In the genomic region with DNA sequence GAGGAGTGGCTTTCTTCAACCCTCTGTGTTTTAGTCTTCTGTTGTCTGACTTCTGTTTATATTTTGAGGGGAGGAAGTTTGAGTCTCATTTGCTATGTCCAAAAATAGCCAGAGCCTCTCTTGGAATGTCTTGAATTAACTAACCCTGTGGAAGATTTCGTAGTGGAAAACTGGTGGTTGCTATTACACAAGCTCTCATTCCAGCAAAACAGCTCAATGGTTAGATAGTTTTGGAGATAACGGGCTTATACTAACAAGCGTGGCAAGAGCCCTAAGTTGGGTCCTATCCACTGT, we compare ENCODE assay signal across 8 cellular contexts. TPM values are rescaled to one million over a fixed set of nuclear protein-coding genes. Genes with fewer than 3 reads are reported as not detected.
A peak's percentile ranks its signal among the peaks of the same experiment; 100 is the strongest.
DNase-seq lines count a peak whose midpoint lies in the region; ATAC-seq, FAIRE-seq and TF ChIP-seq lines count a peak whose summit lies in the region.

No MANE protein-coding gene starts in this region.

- TF ChIP-seq CTCF in HFF-Myc (IDR thresholded peaks at IDR 0.05; ENCODE audit: low read depth, low read length, missing control alignments) (no peak), chondrocyte (IDR thresholded peaks at IDR 0.05) (no peak), kidney (IDR thresholded peaks at IDR 0.05; ENCODE audit: borderline replicate concordance, extremely low read depth, insufficient read depth) (no peak)

- peak overlapping the region; percentile 67 to 82 for H3K9ac ChIP-seq in kidney (ENCODE audit: low read length in 2 of 2)

- peak overlapping the region; percentile 80 for H3K4me3 Mint-ChIP-seq in chondrocyte (ENCODE audit: unreplicated experiment)
- H3K4me3 Mint-ChIP-seq in stimulated activated naive B cell treated with anti-CD40 and anti-IgM and Interleukin-4, amounts not matched to agents 10 μg/mL and 1 μg/mL and 100 μg/mL, for 72 hours, result peak overlapping the region in 1 of 2 donors; percentile 3

- intact Hi-C loops in kidney (cut with DNase I), result no loop called here

- H3K36me3 Mint-ChIP-seq in chondrocyte (ENCODE audit: low read depth), result peaks cover 29% of the 10 kb centered on the region
- H3K36me3 Mint-ChIP-seq in stimulated activated naive B cell treated with anti-CD40 and anti-IgM and Interleukin-4, amounts not matched to agents 10 μg/mL and 1 μg/mL and 100 μg/mL, for 72 hours, result peaks cover 0 to 11% of the 10 kb centered on the region in 2 donors

- FAIRE-seq in kidney (lab: Jason Lieb, UNC), result no peak
- FAIRE-seq in urothelium cell line (lab: Jason Lieb, UNC), result no peak

- H3K27ac ChIP-seq in kidney (ENCODE audit: low read depth in 2 of 2, low read length in 2 of 2), result peak overlapping the region; percentile 84 to 88
- H3K27ac ChIP-seq in skin epidermis, result peak overlapping the region in 19 of 21 experiments; percentile 0 to 92 (median 86)

- peaks cover 4 to 13% of the 10 kb centered on the region in 2 donors for H3K4me1 ChIP-seq in kidney (ENCODE audit: control insufficient read depth in 1 of 2, insufficient read depth in 1 of 2, low read depth in 1 of 2, low read length in 2 of 2)

- peaks cover 2 to 16% of the 10 kb centered on the region in 2 donors for H3K36me3 ChIP-seq in kidney (ENCODE audit: control insufficient read depth in 1 of 2, insufficient read depth in 2 of 2, low read length in 2 of 2)

- ATAC-seq in stimulated activated naive B cell treated with anti-CD40 and anti-IgM and Interleukin-4, amounts not matched to agents 10 μg/mL and 1 μg/mL and 100 μg/mL, for 72 hours (replicated peaks), result no peak
- no peak for ATAC-seq in HG03457 (IDR thresholded peaks at IDR 0.05; ENCODE audit: unreplicated experiment)

- peaks cover 71% of the 10 kb centered on the region for H3K4me1 Mint-ChIP-seq in chondrocyte (ENCODE audit: low read depth)
- H3K4me1 Mint-ChIP-seq in stimulated activated naive B cell treated with anti-CD40 and anti-IgM and Interleukin-4, amounts not matched to agents 10 μg/mL and 1 μg/mL and 100 μg/mL, for 72 hours, result peaks cover 12 to 30% of the 10 kb centered on the region in 2 donors

- H3K27me3 Mint-ChIP-seq in chondrocyte (ENCODE audit: low read depth), result no peaks in the 10 kb centered on the region
- H3K27me3 Mint-ChIP-seq in stimulated activated naive B cell treated with anti-CD40 and anti-IgM and Interleukin-4, amounts not matched to agents 10 μg/mL and 1 μg/mL and 100 μg/mL, for 72 hours, result peaks cover 14 to 26% of the 10 kb centered on the region in 2 donors

- H3K27ac Mint-ChIP-seq in chondrocyte (ENCODE audit: unreplicated experiment), result peak overlapping the region; percentile 89
- H3K27ac Mint-ChIP-seq in stimulated activated naive B cell treated with anti-CD40 and anti-IgM and Interleukin-4, amounts not matched to agents 10 μg/mL and 1 μg/mL and 100 μg/mL, for 72 hours, result no peak overlapping the region

- no peaks in the 10 kb centered on the region for H3K9me3 Mint-ChIP-seq in chondrocyte (ENCODE audit: low read depth)
- no peaks in the 10 kb centered on the region for H3K9me3 Mint-ChIP-seq in stimulated activated naive B cell treated with anti-CD40 and anti-IgM and Interleukin-4, amounts not matched to agents 10 μg/mL and 1 μg/mL and 100 μg/mL, for 72 hours

- no peaks in the 10 kb centered on the region for H3K9me3 ChIP-seq in kidney (ENCODE audit: control insufficient read depth in 1 of 2, low read length in 2 of 2)

- DNase-seq in HFF-Myc (ENCODE audit: extremely low read depth, low read depth) (no peak), chondrocyte (ENCODE audit: low spot score) (no peak), kidney (no peak), urothelium cell line (ENCODE audit: low spot score) (no peak)
- DNase-seq in activated effector memory CD4-positive, alpha-beta T cell treated with Interleukin-2 at 50 U/mL for 16 hours, result no peak
- no peak for DNase-seq in stimulated activated naive B cell treated with anti-CD40 and anti-IgM and Interleukin-4, amounts not matched to agents 10 μg/mL and 1 μg/mL and 100 μg/mL, for 72 hours

- peak overlapping the region; percentile 75 for H3K4me3 ChIP-seq in HFF-Myc (replicated peaks; ENCODE audit: low read depth, low read length)
- H3K4me3 ChIP-seq in kidney (ENCODE audit: low read length in 2 of 2), result peak overlapping the region; percentile 74 to 82
- peak overlapping the region; percentile 38 to 63 (median 46) for H3K4me3 ChIP-seq in skin epidermis

RNA-seq across cellular contexts. Expression of a gene that starts 1.6 kb away (rescaled TPM):
- 1,296 to 1,346 TPM (median 1,334 TPM) in 3 replicates for total RNA-seq in chondrocyte
- 64.1 TPM for total RNA-seq in kidney
- polyA plus RNA-seq in kidney (ENCODE audit: insufficient read depth, low read depth, low replicate concordance), result 248 TPM

Comparison
In these comparisons a context has a peak if more than half of its experiments do, and no peak if none do; other contexts are left out.
1. RNA of a gene that starts 1.6 kb away (total RNA-seq): 1,296 to 1,346 TPM in chondrocyte; 64.1 TPM in kidney (single experiment); every median in the first group is over 10 times any median in the second.
2. Peak in every context shown above with its lines, with median percentiles within 50 percentile points of each other: H3K4me3 ChIP-seq.